1 cellular context compared by ENCODE assay signal in genomic region chr5:62375627-62376026, GRCh38.
TF ChIP-seq lines count a peak whose summit lies in the region.

No MANE protein-coding gene starts in this region.

TF ChIP-seq in GM23338, 12 proteins besides CTCF, POLR2A, EP300 and RAD21 (continued from another document):
- no peak for TF ChIP-seq ZNF462 (CRISPR knock-in tag; IDR thresholded peaks at IDR 0.05)
